In genomic region chr4:10223782-10224181, GRCh38 we compare ENCODE assay signal across 5 cellular contexts.
"Had no signal": no experiment of that assay in that cellular context is flagged by ENCODE, and none has a peak within 500 bp of the region (broad histone marks: within the 10 kb centered on the region; RNA-seq: fewer than 3 reads in every experiment).

No MANE protein-coding gene starts in this region.

- H3K4me3 ChIP-seq: K562 had no signal

- H3K27ac ChIP-seq: HL-60 had no signal

- DNase-seq: IMR-90, KBM-7, KG1 had no signal
